ENCODE assay signal across 8 cellular contexts in genomic region chr11:129279326-129280026, GRCh38.
DNase-seq lines count a peak whose midpoint lies in the region; ATAC-seq and TF ChIP-seq lines count a peak whose summit lies in the region.

No MANE protein-coding gene starts in this region.

- H3K27ac ChIP-seq in layer of hippocampus (ENCODE audit: low read depth, low read length), result peak overlapping the region; percentile 55

- H3K4me3 ChIP-seq in choroid plexus epithelial cell (ENCODE audit: low read depth, low read length), result peak overlapping the region; percentile 73

- DNase-seq in Daoy (ENCODE audit: low read depth) (peak; percentile 88), NCI-H2029 treated with DMSO at 0.1 percent for 48 hours (lab: John Stamatoyannopoulos, UW) (peak; percentile 30), choroid plexus epithelial cell (ENCODE audit: low read depth) (peak; percentile 77), NCI-H1694 (lab: John Stamatoyannopoulos, UW) (no peak)
- peak; percentile 38 to 42 for DNase-seq in activated CD4-positive, alpha-beta T cell treated with anti-CD3 and anti-CD28 coated beads for 24 hours (ENCODE audit: low read depth in 2 of 2)
- DNase-seq in stimulated activated CD4-positive, alpha-beta T cell treated with anti-CD3 and anti-CD28 coated beads, Interleukin-15, amount 100 ng/mL, for 48 hours (ENCODE audit: low read depth in 2 of 2), result peak; percentile 24 to 47

- TF ChIP-seq CTCF in choroid plexus epithelial cell (conservative IDR thresholded peaks at IDR 0.05; ENCODE audit: low read depth, low read length), result no peak

- H3K27me3 ChIP-seq in layer of hippocampus (ENCODE audit: control insufficient read depth, insufficient read depth, low read length), result no peaks in the 10 kb centered on the region

- ATAC-seq in HG02623 (IDR thresholded peaks at IDR 0.05; ENCODE audit: unreplicated experiment), result peak; percentile 61
